ENCODE assay signal across 8 cellular contexts in the genomic region with DNA sequence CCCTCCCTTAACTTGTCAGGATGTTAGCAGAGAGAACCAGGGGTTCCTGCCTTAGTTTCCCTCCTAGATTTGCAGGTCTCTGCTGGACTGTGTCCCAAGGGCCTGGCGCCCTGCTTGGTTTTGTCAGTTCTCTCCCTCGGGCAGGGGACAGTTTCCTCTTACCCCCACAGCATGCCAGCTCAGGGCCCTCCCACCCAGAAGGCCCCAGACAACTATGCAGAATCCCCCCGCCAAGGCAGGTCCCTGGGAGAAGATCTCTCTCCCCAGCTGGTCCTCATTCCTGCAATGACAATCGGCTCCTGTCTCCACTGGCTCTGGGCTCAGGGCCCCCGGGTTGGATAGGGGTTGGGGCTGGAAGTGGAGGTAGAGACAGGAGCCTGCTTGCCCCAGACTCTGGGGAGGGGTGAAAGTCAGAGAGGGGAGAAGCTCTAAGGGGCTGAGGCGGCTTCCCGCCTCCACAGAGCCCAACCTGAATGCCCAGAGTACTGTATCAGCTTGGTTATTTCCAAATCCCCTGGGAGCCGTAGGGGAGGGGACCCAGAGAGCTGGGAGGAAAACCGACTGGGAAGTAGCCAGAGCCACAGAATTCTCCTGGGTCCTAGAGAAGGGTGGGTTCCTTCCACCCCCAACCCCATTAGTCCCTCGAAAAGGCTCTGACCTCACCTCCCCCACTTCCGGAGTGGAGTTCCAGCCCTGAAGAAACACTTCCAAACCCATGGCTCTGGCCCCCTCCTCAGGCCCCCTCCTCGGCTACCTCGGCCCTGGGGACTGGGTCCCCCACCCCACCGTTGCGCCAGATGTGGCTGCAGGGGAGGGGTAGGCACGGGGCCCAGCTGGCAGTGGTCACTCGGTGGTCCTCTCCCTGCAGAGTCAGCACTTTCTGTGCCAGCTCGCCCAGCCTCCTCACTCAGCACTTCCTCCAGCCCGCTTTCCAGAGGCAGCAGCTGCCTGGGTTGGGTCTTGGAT. TPM values are rescaled to one million over a fixed set of nuclear protein-coding genes. Genes with fewer than 3 reads are reported as not detected.
DNase-seq lines count a peak whose midpoint lies in the region; ATAC-seq and TF ChIP-seq lines count a peak whose summit lies in the region.

No MANE protein-coding gene starts in this region.

- H3K27ac ChIP-seq in mesodermal cell (ENCODE audit: low read depth, low read length, severe bottlenecking) (peak overlapping the region; percentile 82), substantia nigra (ENCODE audit: low read depth, low read length, poor library complexity, severe bottlenecking) (no peak overlapping the region)

- H3K36me3 ChIP-seq in BE2C (no peaks in the 10 kb centered on the region), mesodermal cell (ENCODE audit: control insufficient read depth, insufficient read depth, low read length) (peaks cover 21% of the 10 kb centered on the region)

- no peaks in the 10 kb centered on the region for H3K9me3 ChIP-seq in BE2C
- no peaks in the 10 kb centered on the region for H3K9me3 ChIP-seq in mesodermal cell (ENCODE audit: control insufficient read depth, low read length)

- 21 to 29% methylated on average over 9 to 10 of the region's 19 CpGs for WGBS in mesodermal cell (ENCODE audit: insufficient coverage in 2 of 2), 2 experiments

- peaks cover 41% of the 10 kb centered on the region for H3K4me1 ChIP-seq in BE2C
- peaks cover 50% of the 10 kb centered on the region for H3K4me1 ChIP-seq in mesodermal cell (ENCODE audit: control insufficient read depth, insufficient read depth, low read length, poor library complexity, severe bottlenecking)

- peak; percentile 83 for DNase-seq in BE2C
- DNase-seq in NCI-H1092 treated with DMSO at 0.1 percent for 48 hours (lab: John Stamatoyannopoulos, UW) = peak; percentile 58
- peak; percentile 70 for DNase-seq in choroid plexus epithelial cell (ENCODE audit: low read depth)
- no peak for DNase-seq in substantia nigra (lab: John Stamatoyannopoulos, UW)
- DNase-seq in GOT3 (lab: John Stamatoyannopoulos, UW) = no peak
- DNase-seq in SHP77 treated with DMSO at 0.1 percent for 48 hours (lab: John Stamatoyannopoulos, UW) = no peak

- ATAC-seq in HG02870 (IDR thresholded peaks at IDR 0.05; ENCODE audit: unreplicated experiment) = no peak

- no peak for TF ChIP-seq CTCF in BE2C (IDR thresholded peaks at IDR 0.05; ENCODE audit: low read depth, low read length)
- no peak for TF ChIP-seq CTCF in choroid plexus epithelial cell (conservative IDR thresholded peaks at IDR 0.05; ENCODE audit: low read depth, low read length)

- H3K4me3 ChIP-seq in BE2C (ENCODE audit: low read depth, low read length) (peak overlapping the region; percentile 18), choroid plexus epithelial cell (ENCODE audit: low read depth, low read length) (no peak overlapping the region), mesodermal cell (ENCODE audit: extremely low read depth, insufficient read depth, low read length, poor library complexity, severe bottlenecking) (no peak overlapping the region)

- H3K27me3 ChIP-seq in BE2C = peaks cover 8% of the 10 kb centered on the region

RNA-seq across cellular contexts. Expression of a gene that starts 3.8 kb away (rescaled TPM):
- 42.5 TPM for polyA plus RNA-seq in BE2C (2012; ENCODE audit: insufficient read depth, insufficient read length, low read depth)
- 126 TPM for polyA plus RNA-seq in mesodermal cell (2013, experiment 1 of 2)
- polyA plus RNA-seq in mesodermal cell (2013, experiment 2 of 2) = 114 TPM

RNA-seq across cellular contexts. Expression of a gene that starts 49.1 kb away (rescaled TPM):
- polyA plus RNA-seq in BE2C (2012; ENCODE audit: insufficient read depth, insufficient read length, low read depth) = not detected
- polyA plus RNA-seq in mesodermal cell (2013, experiment 1 of 2) = not detected
- not detected for polyA plus RNA-seq in mesodermal cell (2013, experiment 2 of 2)

Comparison
In these comparisons a context has a peak if more than half of its experiments do, and no peak if none do; other contexts are left out.
1. DNase-seq: peak in BE2C (single experiment), NCI-H1092 treated with DMSO at 0.1 percent for 48 hours (single experiment) and choroid plexus epithelial cell (single experiment); none in substantia nigra (0 of 49), GOT3 (single experiment) and SHP77 treated with DMSO at 0.1 percent for 48 hours (single experiment).